ENCODE assay signal across 8 cellular contexts in genomic region chr2:27891063-27891819, GRCh38. TPM values are rescaled to one million over a fixed set of nuclear protein-coding genes. Genes with fewer than 3 reads are reported as not detected.
A peak's percentile ranks its signal among the peaks of the same experiment; 100 is the strongest.
DNase-seq lines count a peak whose midpoint lies in the region; ATAC-seq and TF ChIP-seq lines count a peak whose summit lies in the region.

No MANE protein-coding gene starts in this region.

- peak; percentile 88 to 95 (median 94) for DNase-seq in CD8-positive, alpha-beta memory T cell
- DNase-seq in LHCN-M2 (ENCODE audit: low read depth) (peak; percentile 69), T-helper 17 cell (peak; percentile 66 to 88 (median 76)), amniotic stem cell (lab: John Stamatoyannopoulos, UW) (peak; percentile 61), left ventricle myocardium inferior (peak; percentile 60), putamen (ENCODE audit: low spot score) (peak; percentile 55), vagina (ENCODE audit: extremely low spot score in 2 of 2) (peak in 1 of 2 donors; percentile 93)

- peaks cover 0 to 4% (median 2%) of the 10 kb centered on the region in 5 donors for H3K9me3 Mint-ChIP-seq in CD8-positive, alpha-beta memory T cell

- peaks cover 46 to 76% (median 59%) of the 10 kb centered on the region in 3 donors for H3K4me1 Mint-ChIP-seq in CD8-positive, alpha-beta memory T cell
- H3K4me1 Mint-ChIP-seq in T-helper 17 cell: peaks cover 40% of the 10 kb centered on the region

- peaks cover 38% of the 10 kb centered on the region for H3K4me1 ChIP-seq in CD8-positive, alpha-beta memory T cell (ENCODE audit: insufficient read depth, low read length)
- peaks cover 53% of the 10 kb centered on the region for H3K4me1 ChIP-seq in left ventricle myocardium inferior
- H3K4me1 ChIP-seq in vagina: peaks cover 19% of the 10 kb centered on the region

- TF ChIP-seq POLR2A in vagina (IDR thresholded peaks at IDR 0.05): no peak

- H3K9me3 ChIP-seq in CD8-positive, alpha-beta memory T cell (ENCODE audit: low read length): no peaks in the 10 kb centered on the region
- no peaks in the 10 kb centered on the region for H3K9me3 ChIP-seq in T-helper 17 cell (ENCODE audit: control insufficient read depth, low read length, poor library complexity, severe bottlenecking)
- H3K9me3 ChIP-seq in left ventricle myocardium inferior (replicated peaks): no peaks in the 10 kb centered on the region
- no peaks in the 10 kb centered on the region for H3K9me3 ChIP-seq in vagina

- H3K4me3 Mint-ChIP-seq in CD8-positive, alpha-beta memory T cell: peak overlapping the region; percentile 93 to 99 (median 96)
- peak overlapping the region; percentile 95 for H3K4me3 Mint-ChIP-seq in T-helper 17 cell

- TF ChIP-seq CTCF in left ventricle myocardium inferior (IDR thresholded peaks at IDR 0.05; ENCODE audit: borderline replicate concordance) (no peak), vagina (IDR thresholded peaks at IDR 0.05) (no peak)

- CTCF ChIA-PET in CD8-positive, alpha-beta memory T cell (lab: Charles Lee): no interaction called here

- intact Hi-C loops in left ventricle myocardium inferior (cut with micrococcal nuclease) (loop anchor here (2.0 kb wide), 1 partner anchor 506 kb away; no protein-coding TSS in a partner anchor), vagina (cut with DNase I) (loop anchor here (10.0 kb wide), 1 partner anchor 176 kb away; no protein-coding TSS in a partner anchor)

- ATAC-seq in GM21529 (IDR thresholded peaks at IDR 0.05; ENCODE audit: unreplicated experiment) (peak; percentile 21), T-helper 17 cell (peak; percentile 55)

- peak overlapping the region; percentile 100 for H3K27ac ChIP-seq in CD8-positive, alpha-beta memory T cell (ENCODE audit: low read depth, low read length)
- peak overlapping the region; percentile 92 for H3K27ac ChIP-seq in left ventricle myocardium inferior (replicated peaks)
- peak overlapping the region; percentile 84 for H3K27ac ChIP-seq in vagina

- no peaks in the 10 kb centered on the region for H3K27me3 ChIP-seq in CD8-positive, alpha-beta memory T cell (ENCODE audit: insufficient read depth, low read length, poor library complexity, severe bottlenecking)
- H3K27me3 ChIP-seq in left ventricle myocardium inferior (ENCODE audit: low read depth): no peaks in the 10 kb centered on the region
- H3K27me3 ChIP-seq in vagina: no peaks in the 10 kb centered on the region

- peak overlapping the region; percentile 100 for H3K27ac Mint-ChIP-seq in CD8-positive, alpha-beta memory T cell
- H3K27ac Mint-ChIP-seq in T-helper 17 cell: peak overlapping the region; percentile 98

- H3K36me3 ChIP-seq in CD8-positive, alpha-beta memory T cell (ENCODE audit: insufficient read depth, low read length): no peaks in the 10 kb centered on the region
- peaks cover 15% of the 10 kb centered on the region for H3K36me3 ChIP-seq in left ventricle myocardium inferior
- no peaks in the 10 kb centered on the region for H3K36me3 ChIP-seq in vagina

- H3K36me3 Mint-ChIP-seq in CD8-positive, alpha-beta memory T cell: peaks cover 7 to 37% (median 15%) of the 10 kb centered on the region in 3 donors
- H3K36me3 Mint-ChIP-seq in T-helper 17 cell (ENCODE audit: low read depth): peaks cover 2% of the 10 kb centered on the region

- peak overlapping the region; percentile 99 for H3K4me3 ChIP-seq in CD8-positive, alpha-beta memory T cell (ENCODE audit: low read length)
- peak overlapping the region; percentile 77 for H3K4me3 ChIP-seq in left ventricle myocardium inferior
- H3K4me3 ChIP-seq in vagina: peak overlapping the region; percentile 59 to 91

- POLR2A ChIA-PET in CD8-positive, alpha-beta memory T cell (lab: Charles Lee): interaction anchor here (0.5 to 1.6 kb wide), 4 partner anchors 29 to 517 kb away, joined by 3 to 7 read pairs (median 4); partner anchors contain the start of gene FOSL2

- H3K27me3 Mint-ChIP-seq in CD8-positive, alpha-beta memory T cell: peaks cover 4 to 13% of the 10 kb centered on the region in 2 donors
- H3K27me3 Mint-ChIP-seq in T-helper 17 cell: no peaks in the 10 kb centered on the region

RNA-seq across cellular contexts. Expression of gene BABAM2, which starts 0.7 kb away (rescaled TPM):
- total RNA-seq in CD8-positive, alpha-beta memory T cell: 10 to 100 TPM; 59.4 to 65.6 TPM
- 66.7 TPM for polyA plus RNA-seq in CD8-positive, alpha-beta memory T cell
- total RNA-seq in LHCN-M2 (2014; rRNA removed) (30.8 and 36.6 TPM in 2 replicates), T-helper 17 cell (10 to 100 TPM; 44.8 to 46.0 TPM), left ventricle myocardium inferior (58.9 TPM), vagina (41.0 TPM)
- 38.2 TPM for polyA plus RNA-seq in LHCN-M2 (2012)

RNA-seq across cellular contexts. Expression of gene RBKS, which starts 1.1 kb away (rescaled TPM):
- 1 to 10 TPM; 2.1 to 2.9 TPM for total RNA-seq in CD8-positive, alpha-beta memory T cell
- polyA plus RNA-seq in CD8-positive, alpha-beta memory T cell: 4.7 TPM
- 1.5 and 2.1 TPM in 2 replicates for total RNA-seq in LHCN-M2 (2014; rRNA removed)
- polyA plus RNA-seq in LHCN-M2 (2012): 4.2 TPM
- 1 to 10 TPM; 7.0 to 8.2 TPM for total RNA-seq in T-helper 17 cell
- total RNA-seq in left ventricle myocardium inferior: 2.7 TPM
- total RNA-seq in vagina: 2.2 TPM
